ENCODE assay signal across 2 cellular contexts in the genomic region with DNA sequence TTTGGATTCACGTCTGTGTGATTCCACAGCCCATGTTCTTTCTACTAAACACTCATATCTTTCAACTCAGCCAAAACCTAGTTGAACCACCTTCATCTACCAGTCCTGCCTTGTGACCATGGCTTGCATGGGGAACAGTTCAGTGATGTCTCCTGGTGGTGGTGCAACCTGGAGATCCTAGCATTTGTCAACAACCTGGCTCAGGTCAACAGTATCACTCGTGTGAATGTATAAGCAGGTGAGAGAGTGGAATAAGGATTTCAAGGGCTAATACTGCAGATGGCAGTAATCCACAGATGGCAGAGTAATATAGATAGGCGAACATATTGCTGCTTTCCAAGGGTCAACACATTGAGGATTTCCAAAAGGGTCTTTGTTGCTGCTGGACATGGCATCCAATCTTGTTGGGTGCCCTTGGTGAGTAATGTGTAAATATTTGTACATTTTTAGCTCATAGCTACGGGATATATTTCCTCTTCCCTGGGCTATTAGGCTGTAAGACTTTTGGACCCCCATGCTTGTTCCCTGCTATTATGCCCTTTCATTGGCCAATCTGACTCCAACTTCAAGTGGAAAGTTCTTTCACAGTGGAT.
A peak's percentile ranks its signal among the peaks of the same experiment; 100 is the strongest.
TF ChIP-seq lines count a peak whose summit lies in the region.

No MANE protein-coding gene starts in this region.

TF ChIP-seq in HepG2, 621 proteins besides CTCF, POLR2A, EP300 and RAD21 (continues in another document):
- TF ChIP-seq, protein P1, sequence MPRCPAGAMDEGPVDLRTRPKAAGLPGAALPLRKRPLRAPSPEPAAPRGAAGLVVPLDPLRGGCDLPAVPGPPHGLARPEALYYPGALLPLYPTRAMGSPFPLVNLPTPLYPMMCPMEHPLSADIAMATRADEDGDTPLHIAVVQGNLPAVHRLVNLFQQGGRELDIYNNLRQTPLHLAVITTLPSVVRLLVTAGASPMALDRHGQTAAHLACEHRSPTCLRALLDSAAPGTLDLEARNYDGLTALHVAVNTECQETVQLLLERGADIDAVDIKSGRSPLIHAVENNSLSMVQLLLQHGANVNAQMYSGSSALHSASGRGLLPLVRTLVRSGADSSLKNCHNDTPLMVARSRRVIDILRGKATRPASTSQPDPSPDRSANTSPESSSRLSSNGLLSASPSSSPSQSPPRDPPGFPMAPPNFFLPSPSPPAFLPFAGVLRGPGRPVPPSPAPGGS (CRISPR knock-in tag; IDR thresholded peaks at IDR 0.05), result no peak
- no peak for TF ChIP-seq KDM5A (IDR thresholded peaks at IDR 0.05; ENCODE audit: borderline replicate concordance, low read length)
- TF ChIP-seq KDM3A (CRISPR knock-in tag; IDR thresholded peaks at IDR 0.05; ENCODE audit: low read depth), result no peak
- TF ChIP-seq ZNF414 (CRISPR knock-in tag; IDR thresholded peaks at IDR 0.05), result no peak
- TF ChIP-seq ZNF484 (CRISPR knock-in tag; IDR thresholded peaks at IDR 0.05; ENCODE audit: borderline replicate concordance, low read depth), result no peak
- TF ChIP-seq FOXC1 (CRISPR knock-in tag; IDR thresholded peaks at IDR 0.05; ENCODE audit: borderline replicate concordance), result no peak
- no peak for TF ChIP-seq ZNF672 (CRISPR knock-in tag; IDR thresholded peaks at IDR 0.05)
- no peak for TF ChIP-seq ZFP37 (CRISPR knock-in tag; IDR thresholded peaks at IDR 0.05; ENCODE audit: borderline replicate concordance)
- TF ChIP-seq GATA4 (IDR thresholded peaks at IDR 0.05; ENCODE audit: borderline replicate concordance, low read depth), result no peak
- no peak for TF ChIP-seq ARNT (IDR thresholded peaks at IDR 0.05)
- 0 out of 2 replicates have a peak, but pooled peaks have one; percentile 18 for TF ChIP-seq MED1 (CRISPR knock-in tag; IDR thresholded peaks at IDR 0.05)
- TF ChIP-seq BRCA1 (CRISPR knock-in tag; IDR thresholded peaks at IDR 0.05), result no peak
- TF ChIP-seq POLR2G (IDR thresholded peaks at IDR 0.05; ENCODE audit: low read depth, low read length), result no peak
- TF ChIP-seq NFYC (CRISPR knock-in tag; IDR thresholded peaks at IDR 0.05), result no peak
- TF ChIP-seq ZNF644 (CRISPR knock-in tag; IDR thresholded peaks at IDR 0.05; ENCODE audit: low read depth), result peak; percentile 90
- no peak for TF ChIP-seq ZNF468 (CRISPR knock-in tag; IDR thresholded peaks at IDR 0.05)
- no peak for TF ChIP-seq TEAD3 (CRISPR knock-in tag; optimal IDR thresholded peaks at IDR 0.05; ENCODE audit: borderline replicate concordance)
- TF ChIP-seq ZNF354B (CRISPR knock-in tag; IDR thresholded peaks at IDR 0.05), result no peak
- peak; percentile 33 for TF ChIP-seq IKZF5 (CRISPR knock-in tag; IDR thresholded peaks at IDR 0.05)
- no peak for TF ChIP-seq ZNF326 (CRISPR knock-in tag; IDR thresholded peaks at IDR 0.05; ENCODE audit: borderline replicate concordance)
- TF ChIP-seq ZNF501 (CRISPR knock-in tag; IDR thresholded peaks at IDR 0.05), result no peak
- TF ChIP-seq ETV6 (CRISPR knock-in tag; conservative IDR thresholded peaks at IDR 0.05), result no peak
- TF ChIP-seq ZNF768 (CRISPR knock-in tag; IDR thresholded peaks at IDR 0.05), result no peak
- TF ChIP-seq, protein P2, sequence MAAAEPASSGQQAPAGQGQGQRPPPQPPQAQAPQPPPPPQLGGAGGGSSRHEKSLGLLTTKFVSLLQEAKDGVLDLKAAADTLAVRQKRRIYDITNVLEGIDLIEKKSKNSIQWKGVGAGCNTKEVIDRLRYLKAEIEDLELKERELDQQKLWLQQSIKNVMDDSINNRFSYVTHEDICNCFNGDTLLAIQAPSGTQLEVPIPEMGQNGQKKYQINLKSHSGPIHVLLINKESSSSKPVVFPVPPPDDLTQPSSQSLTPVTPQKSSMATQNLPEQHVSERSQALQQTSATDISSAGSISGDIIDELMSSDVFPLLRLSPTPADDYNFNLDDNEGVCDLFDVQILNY (CRISPR knock-in tag; conservative IDR thresholded peaks at IDR 0.05), result no peak
- TF ChIP-seq NFKBIZ (CRISPR knock-in tag; IDR thresholded peaks at IDR 0.05), result no peak
- no peak for TF ChIP-seq YEATS4 (CRISPR knock-in tag; IDR thresholded peaks at IDR 0.05; ENCODE audit: borderline replicate concordance)
- TF ChIP-seq GATAD2A (CRISPR knock-in tag; IDR thresholded peaks at IDR 0.05), result peak; percentile 68
- no peak for TF ChIP-seq ZMAT5 (CRISPR knock-in tag; IDR thresholded peaks at IDR 0.05; ENCODE audit: borderline replicate concordance, low read depth)
- TF ChIP-seq, protein P3, sequence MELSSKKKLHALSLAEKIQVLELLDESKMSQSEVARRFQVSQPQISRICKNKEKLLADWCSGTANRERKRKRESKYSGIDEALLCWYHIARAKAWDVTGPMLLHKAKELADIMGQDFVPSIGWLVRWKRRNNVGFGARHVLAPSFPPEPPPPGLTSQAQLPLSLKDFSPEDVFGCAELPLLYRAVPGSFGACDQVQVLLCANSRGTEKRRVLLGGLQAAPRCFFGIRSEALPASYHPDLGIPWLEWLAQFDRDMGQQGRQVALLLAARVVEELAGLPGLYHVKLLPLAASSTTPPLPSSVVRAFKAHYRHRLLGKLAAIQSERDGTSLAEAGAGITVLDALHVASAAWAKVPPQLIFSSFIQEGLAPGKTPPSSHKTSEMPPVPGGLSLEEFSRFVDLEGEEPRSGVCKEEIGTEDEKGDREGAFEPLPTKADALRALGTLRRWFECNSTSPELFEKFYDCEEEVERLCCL (CRISPR knock-in tag; IDR thresholded peaks at IDR 0.05; ENCODE audit: borderline replicate concordance), result no peak
- no peak for TF ChIP-seq ZNF572 (CRISPR knock-in tag; IDR thresholded peaks at IDR 0.05)
- TF ChIP-seq ZNF781 (CRISPR knock-in tag; IDR thresholded peaks at IDR 0.05; ENCODE audit: borderline replicate concordance, not compliant biosample characterization), result no peak

TF ChIP-seq in neural cell, 6 proteins besides CTCF, POLR2A, EP300 and RAD21:
- TF ChIP-seq TAF1 (IDR thresholded peaks at IDR 0.05; ENCODE audit: low read depth), result no peak
- no peak for TF ChIP-seq POLR2AphosphoS5 (IDR thresholded peaks at IDR 0.05)
- TF ChIP-seq MXI1 (conservative IDR thresholded peaks at IDR 0.05; ENCODE audit: poor library complexity, severe bottlenecking), result no peak
